ENCODE assay signal across 7 cellular contexts in genomic region chr19:47778954-47779351, GRCh38. TPM values are rescaled to one million over a fixed set of nuclear protein-coding genes. Genes with fewer than 3 reads are reported as not detected.
A peak's percentile ranks its signal among the peaks of the same experiment; 100 is the strongest.
DNase-seq lines count a peak whose midpoint lies in the region; ATAC-seq and TF ChIP-seq lines count a peak whose summit lies in the region.

No MANE protein-coding gene starts in this region.

- H3K27me3 Mint-ChIP-seq in endodermal cell (ENCODE audit: insufficient read depth), result no peaks in the 10 kb centered on the region

- no peaks in the 10 kb centered on the region for H3K9me3 Mint-ChIP-seq in endodermal cell

- no peaks in the 10 kb centered on the region for H4K20me1 ChIP-seq in SU-DHL-6 (ENCODE audit: low read depth, low read length)

- no peak overlapping the region for H3K27ac ChIP-seq in SU-DHL-6 (ENCODE audit: low read depth, low read length)
- H3K27ac ChIP-seq in endodermal cell (ENCODE audit: low read depth, low read length), result no peak overlapping the region
- H3K27ac ChIP-seq in mucosa of rectum (ENCODE audit: low read depth in 2 of 2, low read length in 2 of 2), result peak overlapping the region; percentile 93 to 99
- peak overlapping the region; percentile 99 for H3K27ac ChIP-seq in vagina

- H3K27ac Mint-ChIP-seq in endodermal cell, result peak overlapping the region; percentile 97

- WGBS in endodermal cell (ENCODE audit: insufficient coverage in 1 of 2, insufficient read length in 1 of 2), 2 experiments, result 3% methylated on average over 20 of the region's 20 CpGs; no CpG with 5 or more reads in 1 of the 2 experiments

- H3K4me1 ChIP-seq in endodermal cell (ENCODE audit: control insufficient read depth, insufficient read depth, low read length), result no peaks in the 10 kb centered on the region
- H3K4me1 ChIP-seq in mucosa of rectum (ENCODE audit: control insufficient read depth in 2 of 2, insufficient read depth in 2 of 2, low read length in 2 of 2), result peaks cover 16 to 40% of the 10 kb centered on the region in 2 donors
- H3K4me1 ChIP-seq in vagina, result peaks cover 47% of the 10 kb centered on the region

- no peak for TF ChIP-seq POLR2A in vagina (IDR thresholded peaks at IDR 0.05)

- peak overlapping the region; percentile 64 for H3K4me3 ChIP-seq in SU-DHL-6 (ENCODE audit: insufficient read depth, low read length, poor library complexity, severe bottlenecking)
- H3K4me3 ChIP-seq in endodermal cell (ENCODE audit: low read length), result peak overlapping the region; percentile 97
- peak overlapping the region; percentile 86 to 97 for H3K4me3 ChIP-seq in mucosa of rectum (ENCODE audit: low read length in 2 of 2)
- H3K4me3 ChIP-seq in vagina, result peak overlapping the region; percentile 86

- TF ChIP-seq CTCF in SU-DHL-6 (IDR thresholded peaks at IDR 0.05; ENCODE audit: insufficient read depth, low read length, poor library complexity, severe bottlenecking), result no peak
- no peak for TF ChIP-seq CTCF in endodermal cell (conservative IDR thresholded peaks at IDR 0.05)
- no peak for TF ChIP-seq CTCF in vagina (IDR thresholded peaks at IDR 0.05)

- H3K27me3 ChIP-seq in SU-DHL-6 (ENCODE audit: low read length) (no peaks in the 10 kb centered on the region), endodermal cell (ENCODE audit: control insufficient read depth, insufficient read depth, low read length, poor library complexity, severe bottlenecking) (no peaks in the 10 kb centered on the region), mucosa of rectum (ENCODE audit: control insufficient read depth in 2 of 2, insufficient read depth in 2 of 2, low read length in 2 of 2) (no peaks in the 10 kb centered on the region), vagina (no peaks in the 10 kb centered on the region)

- DNase-seq in endodermal cell (no peak), vagina (ENCODE audit: extremely low spot score in 2 of 2) (no peak), NCI-H2227 treated with DMSO at 0.1 percent for 48 hours (lab: John Stamatoyannopoulos, UW) (no peak)

- H3K4me2 ChIP-seq in SU-DHL-6 (ENCODE audit: low read depth, low read length, poor library complexity, severe bottlenecking), result peak overlapping the region; percentile 76

- peak overlapping the region; percentile 93 for H2AFZ ChIP-seq in SU-DHL-6 (ENCODE audit: low read depth, low read length, severe bottlenecking)

- intact Hi-C loops in vagina (cut with DNase I), result no loop called here

- ATAC-seq in GM21825 (IDR thresholded peaks at IDR 0.05; ENCODE audit: unreplicated experiment) (peak; percentile 13), GM19467 (IDR thresholded peaks at IDR 0.05; ENCODE audit: unreplicated experiment) (no peak)

- peak overlapping the region; percentile 93 for H3K4me3 Mint-ChIP-seq in endodermal cell

- no peaks in the 10 kb centered on the region for H3K9me2 ChIP-seq in SU-DHL-6 (replicated peaks; ENCODE audit: insufficient read depth, low read length)

- H3F3A ChIP-seq in SU-DHL-6 (ENCODE audit: insufficient read depth), result no peaks in the 10 kb centered on the region

- H3K79me2 ChIP-seq in SU-DHL-6 (ENCODE audit: insufficient read depth, low read length), result no peaks in the 10 kb centered on the region

- H3K36me3 ChIP-seq in SU-DHL-6 (ENCODE audit: low read length) (no peaks in the 10 kb centered on the region), endodermal cell (ENCODE audit: control insufficient read depth, insufficient read depth, low read length) (peaks cover 33% of the 10 kb centered on the region), mucosa of rectum (ENCODE audit: control insufficient read depth in 2 of 2, insufficient read depth in 2 of 2, low read length in 2 of 2) (peaks cover 21 to 26% of the 10 kb centered on the region in 2 donors), vagina (peaks cover 0 to 22% of the 10 kb centered on the region in 2 donors)

- H3K4me1 Mint-ChIP-seq in endodermal cell, result peaks cover 23% of the 10 kb centered on the region

- H3K9ac ChIP-seq in SU-DHL-6 (ENCODE audit: low read length), result peak overlapping the region; percentile 69
- H3K9ac ChIP-seq in endodermal cell (ENCODE audit: extremely low read depth, low read length, poor library complexity, severe bottlenecking), result peak overlapping the region; percentile 85
- peak overlapping the region; percentile 92 to 96 for H3K9ac ChIP-seq in mucosa of rectum (ENCODE audit: low read depth in 1 of 2, low read length in 2 of 2)

- H3K9me3 ChIP-seq in SU-DHL-6 (ENCODE audit: insufficient read depth, low read length) (no peaks in the 10 kb centered on the region), endodermal cell (ENCODE audit: control insufficient read depth, low read length) (no peaks in the 10 kb centered on the region), mucosa of rectum (ENCODE audit: control insufficient read depth in 2 of 2, low read length in 2 of 2) (no peaks in the 10 kb centered on the region), vagina (no peaks in the 10 kb centered on the region)

- peaks cover 34% of the 10 kb centered on the region for H3K36me3 Mint-ChIP-seq in endodermal cell (ENCODE audit: low read depth)

RNA-seq across cellular contexts. Expression of gene SELENOW, which starts 0.5 kb away (rescaled TPM):
- 100 to 1,000 TPM; 404 to 410 TPM for total RNA-seq in endodermal cell
- 190 TPM for polyA plus RNA-seq in endodermal cell (2013, experiment 1 of 2)
- 182 TPM for polyA plus RNA-seq in endodermal cell (2013, experiment 2 of 2)
- total RNA-seq in vagina, result 442 TPM

RNA-seq across cellular contexts. Expression of gene TPRX1, which starts 25.4 kb away (rescaled TPM):
- not detected for total RNA-seq in endodermal cell
- polyA plus RNA-seq in endodermal cell (2013, experiment 1 of 2), result not detected
- not detected for polyA plus RNA-seq in endodermal cell (2013, experiment 2 of 2)
- total RNA-seq in vagina, result not detected

RNA-seq across cellular contexts. Expression of gene NOP53, which starts 33.6 kb away (rescaled TPM):
- total RNA-seq in endodermal cell (100 to 1,000 TPM; 190 to 258 TPM), vagina (517 TPM)
- polyA plus RNA-seq in endodermal cell (2013, experiment 1 of 2), result 259 TPM
- 234 TPM for polyA plus RNA-seq in endodermal cell (2013, experiment 2 of 2)

RNA-seq across cellular contexts. Expression of gene CRX, which starts 42.8 kb away (rescaled TPM):
- total RNA-seq in endodermal cell (under 1 TPM; 0.44 to 0.66 TPM), vagina (not detected)
- polyA plus RNA-seq in endodermal cell (2013, experiment 1 of 2), result 0.68 TPM
- polyA plus RNA-seq in endodermal cell (2013, experiment 2 of 2), result 0.33 TPM

Comparison
In these comparisons a context has a peak if more than half of its experiments do, and no peak if none do; other contexts are left out.
1. H3K27ac ChIP-seq: peak in mucosa of rectum (2 of 2) and vagina (single experiment); none in SU-DHL-6 (single experiment) and endodermal cell (single experiment).
2. Peak in every context shown above with its lines, with median percentiles within 50 percentile points of each other: H3K4me3 ChIP-seq and H3K9ac ChIP-seq.